19 cellular contexts compared by ENCODE assay signal in genomic region chr6:41284726-41285125, GRCh38. TPM values are rescaled to one million over a fixed set of nuclear protein-coding genes. Genes with fewer than 3 reads are reported as not detected.
DNase-seq lines count a peak whose midpoint lies in the region; ATAC-seq and TF ChIP-seq lines count a peak whose summit lies in the region.
"Had no signal": no experiment of that assay in that cellular context is flagged by ENCODE, and none has a peak within 500 bp of the region (broad histone marks: within the 10 kb centered on the region; RNA-seq: fewer than 3 reads in every experiment).

No MANE protein-coding gene starts in this region.

- ATAC-seq in GM21367 (IDR thresholded peaks at IDR 0.05; ENCODE audit: unreplicated experiment) (no peak), GM21529 (IDR thresholded peaks at IDR 0.05; ENCODE audit: unreplicated experiment) (no peak)
- ATAC-seq: left ventricle myocardium superior; natural killer cell treated with Interleukin-12 subunit alpha and Interleukin-12 subunit beta and Interleukin-15 and Interleukin-18, amount 100 ng/mL, for 72 hours; right cardiac atrium; stimulated activated effector memory CD8-positive, alpha-beta T cell treated with anti-CD3 and anti-CD28 coated beads, Interleukin-12 subunit alpha, Interleukin-12 subunit beta, amount 100 ng/mL, for 72 hours had no signal

- H3K4me3 ChIP-seq in fibroblast of the aortic adventitia (ENCODE audit: low read depth, low read length) (no peak overlapping the region), skeletal muscle cell (ENCODE audit: low read depth, low read length) (no peak overlapping the region)
- H3K4me3 ChIP-seq: vagina had no signal

- TF ChIP-seq CTCF in fibroblast of the aortic adventitia (IDR thresholded peaks at IDR 0.05; ENCODE audit: insufficient read depth, low read length), result no peak

- peak; percentile 19 for DNase-seq in ELF-1 (ENCODE audit: low read depth, low spot score)
- DNase-seq in NCI-H2029 treated with DMSO at 0.1 percent for 48 hours (lab: John Stamatoyannopoulos, UW), result peak; percentile 19
- DNase-seq in fibroblast of the aortic adventitia (ENCODE audit: low read depth), result peak; percentile 13
- peak; percentile 41 for DNase-seq in skeletal muscle cell (ENCODE audit: low read depth)
- no peak for DNase-seq in AG20443 (ENCODE audit: low spot score)
- DNase-seq: activated effector memory CD4-positive, alpha-beta T cell treated with anti-CD3 and anti-CD28 coated beads, Interleukin-2, amount 50 U/mL, for 16 hours; endodermal cell; head of caudate nucleus; left ventricle myocardium superior; NCI-H446; right cardiac atrium; SK-N-SH; stimulated activated CD4-positive, alpha-beta T cell treated with anti-CD3 and anti-CD28 coated beads, Interleukin-4, amount 100 ng/mL, for 4 hours; WERI-Rb-1 had no signal

RNA-seq across cellular contexts. Expression of gene TREM1, which starts 1.8 kb away (rescaled TPM):
- total RNA-seq in fibroblast of the aortic adventitia (ENCODE audit: low replicate concordance), result 0.36 TPM in 1 of 2 replicates, not detected in the other
- total RNA-seq: endodermal cell had no signal

RNA-seq across cellular contexts. Expression of gene NCR2, which starts 50.7 kb away (rescaled TPM):
- not detected in 2 replicates for total RNA-seq in fibroblast of the aortic adventitia (ENCODE audit: low replicate concordance)
- total RNA-seq: endodermal cell, left ventricle myocardium superior, right cardiac atrium, vagina had no signal

RNA-seq across cellular contexts. Expression of gene TREML4, which starts 56.6 kb away (rescaled TPM):
- not detected in 2 replicates for total RNA-seq in fibroblast of the aortic adventitia (ENCODE audit: low replicate concordance)
- total RNA-seq: endodermal cell; left ventricle myocardium superior; natural killer cell treated with Interleukin-12 subunit alpha and Interleukin-12 subunit beta and Interleukin-15 and Interleukin-18, amount 100 ng/mL, for 72 hours; right cardiac atrium; vagina had no signal
